In genomic region chr19:53864308-53864836, GRCh38 we compare ENCODE assay signal across 1 cellular context.
TF ChIP-seq lines count a peak whose summit lies in the region.

No MANE protein-coding gene starts in this region.

TF ChIP-seq in A549, 52 proteins besides CTCF, POLR2A, EP300 and RAD21 (continued from another document):
- TF ChIP-seq HES2 (IDR thresholded peaks at IDR 0.05), result no peak
- no peak for TF ChIP-seq HDAC2 (IDR thresholded peaks at IDR 0.05)
- peak; percentile 59; the same call in 1 of the 2 replicates for TF ChIP-seq RARB (CRISPR knock-in tag; IDR thresholded peaks at IDR 0.05)
- TF ChIP-seq NR3C1 (IDR thresholded peaks at IDR 0.05), result no peak
- no peak for TF ChIP-seq FOSL2 (IDR thresholded peaks at IDR 0.05)
- peak; percentile 41 for TF ChIP-seq FOSL2 (CRISPR knock-in tag; IDR thresholded peaks at IDR 0.05)
- no peak for TF ChIP-seq PBX3 (IDR thresholded peaks at IDR 0.05)
- peak; percentile 51 for TF ChIP-seq EHF (CRISPR knock-in tag; IDR thresholded peaks at IDR 0.05)
- TF ChIP-seq CBX8 (IDR thresholded peaks at IDR 0.05), result no peak
- TF ChIP-seq ZC3H11A (IDR thresholded peaks at IDR 0.05), result no peak
- TF ChIP-seq HOXA7 (CRISPR knock-in tag; IDR thresholded peaks at IDR 0.05), result 0 out of 2 replicates have a peak, but pooled peaks have one; percentile 24
- TF ChIP-seq HMGXB4 (CRISPR knock-in tag; IDR thresholded peaks at IDR 0.05; ENCODE audit: borderline replicate concordance), result peak; percentile 61; the same call in 1 of the 2 replicates
- no peak for TF ChIP-seq KDM1A (IDR thresholded peaks at IDR 0.05; ENCODE audit: low read depth)
- TF ChIP-seq ELK1 (IDR thresholded peaks at IDR 0.05; ENCODE audit: low read depth, low read length), result no peak
- no peak for TF ChIP-seq KDM5A (IDR thresholded peaks at IDR 0.05)
- peak; percentile 22; the same call in 1 of the 3 replicates for TF ChIP-seq SMC3 (IDR thresholded peaks at IDR 0.05)
- TF ChIP-seq REST (IDR thresholded peaks at IDR 0.05), result no peak
- no peak for TF ChIP-seq RFX5 (IDR thresholded peaks at IDR 0.05)
